ENCODE assay signal across 14 cellular contexts in genomic region chr1:67597336-67597735, GRCh38.
"Had no signal": no experiment of that assay in that cellular context is flagged by ENCODE, and none has a peak within 500 bp of the region (broad histone marks: within the 10 kb centered on the region; RNA-seq: fewer than 3 reads in every experiment).

No MANE protein-coding gene starts in this region.

- H3K27ac ChIP-seq: brain microvascular endothelial cell, esophagus muscularis mucosa, foreskin keratinocyte, thyroid gland had no signal

- ATAC-seq: foreskin keratinocyte, left lobe of liver, natural killer cell, right cardiac atrium had no signal

- H3K36me3 ChIP-seq: brain microvascular endothelial cell, esophagus muscularis mucosa, thyroid gland had no signal

- H3K4me1 ChIP-seq: thyroid gland had no signal

- H3K27me3 ChIP-seq: brain microvascular endothelial cell, esophagus muscularis mucosa, foreskin keratinocyte, thyroid gland had no signal

- H3K9me3 ChIP-seq: esophagus muscularis mucosa, thyroid gland had no signal

- H3K4me3 ChIP-seq: esophagus muscularis mucosa, thyroid gland had no signal

- FAIRE-seq: small intestine, urothelium cell line had no signal

- DNase-seq: activated CD4-positive, alpha-beta T cell treated with anti-CD3 and anti-CD28 coated beads, Interleukin-2, amount 50 U/mL, for 1 hour; activated effector memory CD4-positive, alpha-beta T cell treated with Interleukin-2 at 50 U/mL for 16 hours; brain microvascular endothelial cell; cerebellar nuclear complex; foreskin keratinocyte; islet precursor cell; mammary epithelial cell; natural killer cell; right cardiac atrium; small intestine; thyroid gland had no signal
